In the genomic region with DNA sequence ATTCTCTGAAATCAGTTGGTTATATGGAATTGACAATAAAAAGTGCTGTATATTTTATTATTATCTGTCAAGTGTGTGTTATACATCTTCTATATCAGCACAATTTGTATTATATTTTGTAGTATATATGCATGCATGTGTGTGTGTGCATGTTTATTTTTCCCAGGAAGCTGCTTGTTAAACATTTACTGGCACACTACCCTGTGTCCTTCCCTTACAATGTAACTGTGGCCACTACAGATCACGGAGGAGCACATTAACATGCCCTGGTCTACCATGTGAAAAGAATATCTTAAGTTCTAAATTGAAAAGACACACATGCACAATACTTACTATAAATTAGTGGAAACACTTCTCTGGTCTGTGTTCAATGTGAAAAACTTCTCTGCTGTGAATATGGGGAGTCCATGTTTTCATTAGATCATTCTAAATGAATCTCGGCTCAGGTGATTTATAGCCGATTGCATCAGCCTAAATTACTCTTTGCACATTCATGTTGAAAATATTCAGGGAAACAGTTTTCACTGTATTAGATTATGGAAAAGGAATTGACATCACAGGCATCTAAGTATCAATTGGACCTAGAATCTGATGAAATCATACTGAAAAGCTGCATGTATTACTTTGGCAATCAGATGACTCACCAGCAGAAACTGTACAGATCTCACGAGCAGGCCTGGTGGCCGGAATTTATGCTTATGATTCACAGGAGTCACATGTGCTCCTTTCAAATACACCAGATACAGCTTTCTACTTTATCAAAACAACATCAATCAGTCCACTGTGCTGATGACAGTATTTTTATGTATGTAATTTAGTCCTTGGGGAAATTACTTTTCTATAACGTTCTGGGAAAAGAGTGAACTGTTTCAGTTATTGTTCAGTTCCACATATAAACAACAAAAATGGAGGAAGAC, we compare ENCODE assay signal across 8 cellular contexts. TPM values are rescaled to one million over a fixed set of nuclear protein-coding genes. Genes with fewer than 3 reads are reported as not detected.
DNase-seq lines count a peak whose midpoint lies in the region; ATAC-seq and TF ChIP-seq lines count a peak whose summit lies in the region.

No MANE protein-coding gene starts in this region.

- H3K27me3 Mint-ChIP-seq in activated T-cell treated with anti-CD3 and anti-CD28 coated beads, Interleukin-2, amount 50 U/mL, for 4 hours (ENCODE audit: low read depth), result no peaks in the 10 kb centered on the region

- H3K27ac ChIP-seq in 22Rv1 (peak overlapping the region; percentile 58), HEK293 (ENCODE audit: extremely low read depth, low read depth, low read length) (peak overlapping the region; percentile 79), cingulate gyrus (ENCODE audit: low read depth, low read length) (peak overlapping the region; percentile 10), lung (ENCODE audit: low read depth in 1 of 2, low read length in 1 of 2) (peak overlapping the region; percentile 60 to 70), urinary bladder (ENCODE audit: low read depth) (peak overlapping the region; percentile 16)

- H3K4me1 Mint-ChIP-seq in activated T-cell treated with anti-CD3 and anti-CD28 coated beads, Interleukin-2, amount 50 U/mL, for 4 hours (ENCODE audit: low read depth), result no peaks in the 10 kb centered on the region

- H3K4me3 ChIP-seq in HEK293 (ENCODE audit: low read depth, low read length), result peak overlapping the region; percentile 15
- no peak overlapping the region for H3K4me3 ChIP-seq in lung
- no peak overlapping the region for H3K4me3 ChIP-seq in urinary bladder (ENCODE audit: low read depth, low read length)

- H3K36me3 Mint-ChIP-seq in activated T-cell treated with anti-CD3 and anti-CD28 coated beads, Interleukin-2, amount 50 U/mL, for 4 hours (ENCODE audit: insufficient read depth), result no peaks in the 10 kb centered on the region

- peaks cover 11% of the 10 kb centered on the region for H3K4me1 ChIP-seq in HEK293 (ENCODE audit: control insufficient read depth, insufficient read depth, low read length)
- H3K4me1 ChIP-seq in lung (ENCODE audit: control insufficient read depth in 2 of 2, insufficient read depth in 2 of 2, low read length in 2 of 2), result peaks cover 0 to 3% of the 10 kb centered on the region in 2 donors
- no peaks in the 10 kb centered on the region for H3K4me1 ChIP-seq in urinary bladder (ENCODE audit: insufficient read depth)

- H3K27me3 ChIP-seq in lung (ENCODE audit: control insufficient read depth, insufficient read depth), result no peaks in the 10 kb centered on the region

- DNase-seq in NCI-H460 (ENCODE audit: extremely low read depth, low read depth) (peak; percentile 98), lung (ENCODE audit: low spot score) (peak; percentile 50), GF-D8 (lab: John Stamatoyannopoulos, UW) (no peak)
- DNase-seq in activated T-cell treated with anti-CD3 and anti-CD28 coated beads, Interleukin-2, amount 50 U/mL, for 4 hours, result no peak

- POLR2A ChIA-PET in HEK293 (lab: Yijun Ruan, JAX), result interaction anchor here (2.8 kb wide), 1 partner anchor 39 kb away, joined by 15 read pairs; the partner anchor contains the start of gene LURAP1L

- peaks cover 18% of the 10 kb centered on the region for H3K9me3 Mint-ChIP-seq in activated T-cell treated with anti-CD3 and anti-CD28 coated beads, Interleukin-2, amount 50 U/mL, for 4 hours

- H3K36me3 ChIP-seq in HEK293 (ENCODE audit: control insufficient read depth in 2 of 2, insufficient read depth in 1 of 2, low read length in 2 of 2) (no peaks in the 10 kb centered on the region), lung (ENCODE audit: control insufficient read depth in 2 of 2, insufficient read depth in 2 of 2, low read length in 2 of 2) (no peaks in the 10 kb centered on the region), urinary bladder (ENCODE audit: insufficient read depth) (no peaks in the 10 kb centered on the region)

- H3K9me3 ChIP-seq in HEK293 (ENCODE audit: control insufficient read depth, insufficient read depth, low read depth, low read length) (no peaks in the 10 kb centered on the region), lung (ENCODE audit: control insufficient read depth in 2 of 2, insufficient read depth in 1 of 2, low read length in 1 of 2) (no peaks in the 10 kb centered on the region)

- H3K4me3 Mint-ChIP-seq in activated T-cell treated with anti-CD3 and anti-CD28 coated beads, Interleukin-2, amount 50 U/mL, for 4 hours, result no peak overlapping the region

- peak; percentile 70 for ATAC-seq in lung (ENCODE audit: insufficient read depth, low FRiP score)
- no peak for ATAC-seq in activated T-cell treated with anti-CD3 and anti-CD28 coated beads, Interleukin-2, amount 50 U/mL, for 4 hours

- CTCF ChIA-PET in HEK293 (lab: Yijun Ruan, JAX), result interaction anchor here (0.5 to 1.7 kb wide), 7 partner anchors 17 to 1637 kb away, joined by 3 to 6 read pairs (median 4); no protein-coding TSS in a partner anchor

- TF ChIP-seq CTCF in 22Rv1 (IDR thresholded peaks at IDR 0.05), result 0 out of 2 replicates have a peak, but pooled peaks have one; percentile 1
- TF ChIP-seq CTCF in HEK293 (tag by site-specific recombination; IDR thresholded peaks at IDR 0.05), result 0 out of 2 replicates have a peak, but pooled peaks have one; percentile 15
- TF ChIP-seq CTCF in lung (IDR thresholded peaks at IDR 0.05; ENCODE audit: control extremely low read depth, extremely low read depth), result no peak

- 20 to 56% methylated on average over 6 of the region's 6 CpGs for WGBS in lung, 2 donors
- 14% methylated on average over 6 of the region's 6 CpGs for WGBS in urinary bladder

TF ChIP-seq in HEK293, 187 proteins besides CTCF, POLR2A, EP300 and RAD21 (continues in another document):
- TF ChIP-seq, protein P1, sequence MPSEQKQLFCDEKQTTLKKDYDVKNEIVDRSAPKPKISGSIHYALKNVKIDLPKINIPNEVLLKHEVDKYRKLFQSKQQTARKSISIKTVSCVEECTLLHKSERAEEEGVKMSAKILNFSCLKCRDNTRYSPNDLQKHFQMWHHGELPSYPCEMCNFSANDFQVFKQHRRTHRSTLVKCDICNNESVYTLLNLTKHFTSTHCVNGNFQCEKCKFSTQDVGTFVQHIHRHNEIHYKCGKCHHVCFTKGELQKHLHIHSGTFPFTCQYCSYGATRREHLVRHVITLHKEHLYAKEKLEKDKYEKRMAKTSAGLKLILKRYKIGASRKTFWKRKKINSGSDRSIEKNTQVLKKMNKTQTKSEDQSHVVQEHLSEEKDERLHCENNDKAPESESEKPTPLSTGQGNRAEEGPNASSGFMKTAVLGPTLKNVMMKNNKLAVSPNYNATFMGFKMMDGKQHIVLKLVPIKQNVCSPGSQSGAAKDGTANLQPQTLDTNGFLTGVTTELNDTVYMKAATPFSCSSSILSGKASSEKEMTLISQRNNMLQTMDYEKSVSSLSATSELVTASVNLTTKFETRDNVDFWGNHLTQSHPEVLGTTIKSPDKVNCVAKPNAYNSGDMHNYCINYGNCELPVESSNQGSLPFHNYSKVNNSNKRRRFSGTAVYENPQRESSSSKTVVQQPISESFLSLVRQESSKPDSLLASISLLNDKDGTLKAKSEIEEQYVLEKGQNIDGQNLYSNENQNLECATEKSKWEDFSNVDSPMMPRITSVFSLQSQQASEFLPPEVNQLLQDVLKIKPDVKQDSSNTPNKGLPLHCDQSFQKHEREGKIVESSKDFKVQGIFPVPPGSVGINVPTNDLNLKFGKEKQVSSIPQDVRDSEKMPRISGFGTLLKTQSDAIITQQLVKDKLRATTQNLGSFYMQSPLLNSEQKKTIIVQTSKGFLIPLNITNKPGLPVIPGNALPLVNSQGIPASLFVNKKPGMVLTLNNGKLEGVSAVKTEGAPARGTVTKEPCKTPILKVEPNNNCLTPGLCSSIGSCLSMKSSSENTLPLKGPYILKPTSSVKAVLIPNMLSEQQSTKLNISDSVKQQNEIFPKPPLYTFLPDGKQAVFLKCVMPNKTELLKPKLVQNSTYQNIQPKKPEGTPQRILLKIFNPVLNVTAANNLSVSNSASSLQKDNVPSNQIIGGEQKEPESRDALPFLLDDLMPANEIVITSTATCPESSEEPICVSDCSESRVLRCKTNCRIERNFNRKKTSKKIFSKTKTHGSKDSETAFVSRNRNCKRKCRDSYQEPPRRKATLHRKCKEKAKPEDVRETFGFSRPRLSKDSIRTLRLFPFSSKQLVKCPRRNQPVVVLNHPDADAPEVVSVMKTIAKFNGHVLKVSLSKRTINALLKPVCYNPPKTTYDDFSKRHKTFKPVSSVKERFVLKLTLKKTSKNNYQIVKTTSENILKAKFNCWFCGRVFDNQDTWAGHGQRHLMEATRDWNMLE (tag by site-specific recombination; conservative IDR thresholded peaks at IDR 0.05; ENCODE audit: low read depth), result peak; percentile 45
- no peak for TF ChIP-seq ZNF280C (tag by site-specific recombination; IDR thresholded peaks at IDR 0.05)

RNA-seq across cellular contexts. Expression of gene LURAP1L, which starts 39.4 kb away (rescaled TPM):
- total RNA-seq in NCI-H460 (2014; rRNA removed; shearing (Covaris generic)), result 17.5 and 21.5 TPM in 2 replicates
- polyA plus RNA-seq in NCI-H460 (2014; cell fraction: nucleus; rRNA removed), result 10.0 and 12.7 TPM in 2 replicates
- total RNA-seq in lung (100 to 1,000 TPM in 1 of 2 donors, 10 to 100 TPM in 1; 27.0 to 104 TPM), urinary bladder (34.5 TPM)
- polyA plus RNA-seq in lung (10 to 100 TPM; 24.9 to 33.2 TPM), urinary bladder (24.9 TPM)
- not detected for total RNA-seq in activated T-cell treated with anti-CD3 and anti-CD28 coated beads, Interleukin-2, amount 50 U/mL, for 4 hours

Comparison
In these comparisons a context has a peak if more than half of its experiments do, and no peak if none do; other contexts are left out.
1. H3K27ac ChIP-seq: peak in every context shown above with its lines; median percentile 79 in HEK293; 65 in lung; 58 in 22Rv1; 16 in urinary bladder; 10 in cingulate gyrus.
2. DNase-seq: peak in NCI-H460 (single experiment) and lung (single experiment); none in activated T-cell treated with anti-CD3 and anti-CD28 coated beads, Interleukin-2, amount 50 U/mL, for 4 hours (single experiment) and GF-D8 (single experiment).
3. RNA of gene LURAP1L, which starts 39.4 kb away (total RNA-seq): 27.0 to 104 TPM in lung, 34.5 TPM in urinary bladder (single experiment) and 17.5 to 21.5 TPM in NCI-H460; not detected in activated T-cell treated with anti-CD3 and anti-CD28 coated beads, Interleukin-2, amount 50 U/mL, for 4 hours; every median in the first group is over 10 times any median in the second.